19 cellular contexts compared by ENCODE assay signal in the genomic region with DNA sequence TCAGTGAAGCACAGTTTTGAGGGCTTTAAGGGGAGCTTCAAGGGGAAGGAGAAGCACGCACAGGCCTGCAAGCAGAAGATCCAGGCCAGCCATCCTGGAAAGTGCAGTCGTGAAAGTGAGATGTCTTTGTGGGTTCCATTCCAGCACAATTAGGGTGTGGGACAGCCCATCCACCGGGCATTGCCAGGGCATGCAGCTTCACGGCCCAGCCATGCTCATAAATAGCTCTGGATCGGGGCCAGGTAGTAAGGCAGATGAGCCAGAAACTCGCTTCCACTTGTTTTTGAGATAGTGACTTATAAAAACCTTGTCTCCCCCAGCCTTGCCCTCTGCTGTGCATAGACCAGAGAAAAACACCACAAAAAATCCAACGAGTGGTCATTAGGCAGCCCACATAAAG. TPM values are rescaled to one million over a fixed set of nuclear protein-coding genes. Genes with fewer than 3 reads are reported as not detected.
A peak's percentile ranks its signal among the peaks of the same experiment; 100 is the strongest.
DNase-seq lines count a peak whose midpoint lies in the region; ATAC-seq and TF ChIP-seq lines count a peak whose summit lies in the region.
"Had no signal": no experiment of that assay in that cellular context is flagged by ENCODE, and none has a peak within 500 bp of the region (broad histone marks: within the 10 kb centered on the region; RNA-seq: fewer than 3 reads in every experiment).

No MANE protein-coding gene starts in this region.

- POLR2A ChIA-PET in naive thymus-derived CD4-positive, alpha-beta T cell (lab: Charles Lee), result no interaction called here

- intact Hi-C loops in Right ventricle myocardium superior (cut with DNase I), result no loop called here
- intact Hi-C loops in naive thymus-derived CD4-positive, alpha-beta T cell (cut with micrococcal nuclease), result loop anchor here in 1 of 2 donors (2.0 kb wide), 1 partner anchor 67 kb away; no protein-coding TSS in a partner anchor

- H3K27ac Mint-ChIP-seq in naive thymus-derived CD4-positive, alpha-beta T cell, result no peak overlapping the region
- H3K27ac Mint-ChIP-seq: activated CD4-positive, alpha-beta T cell treated with anti-CD3 and anti-CD28 coated beads, Interleukin-2, amount 10 ng/mL, durations not matched to agents 24 days and 14 days; activated naive CD8-positive, alpha-beta T cell; immature natural killer cell; stimulated activated memory B cell treated with anti-CD40 and anti-IgM and Interleukin-4, amounts not matched to agents 10 μg/mL and 1 μg/mL and 100 μg/mL, for 72 hours had no signal

- peaks cover 10 to 62% (median 30%) of the 10 kb centered on the region in 5 donors for H3K36me3 Mint-ChIP-seq in naive thymus-derived CD4-positive, alpha-beta T cell

- TF ChIP-seq CTCF in VCaP (conservative IDR thresholded peaks at IDR 0.05), result no peak
- no peak for TF ChIP-seq CTCF in coronary artery (IDR thresholded peaks at IDR 0.05)

- peaks cover 11% of the 10 kb centered on the region for H3K4me1 ChIP-seq in rectal smooth muscle tissue (ENCODE audit: control insufficient read depth, insufficient read depth, low read length)
- no peaks in the 10 kb centered on the region for H3K4me1 ChIP-seq in naive thymus-derived CD4-positive, alpha-beta T cell (ENCODE audit: control insufficient read depth in 2 of 2, insufficient read depth in 2 of 2, low read length in 2 of 2)

- H3K4me1 Mint-ChIP-seq in naive thymus-derived CD4-positive, alpha-beta T cell, result peaks cover 0 to 6% (median 0%) of the 10 kb centered on the region in 7 donors
- H3K4me1 Mint-ChIP-seq: immature natural killer cell had no signal

- H3K4me3 Mint-ChIP-seq in naive thymus-derived CD4-positive, alpha-beta T cell, result no peak overlapping the region
- H3K4me3 Mint-ChIP-seq: activated CD4-positive, alpha-beta T cell treated with anti-CD3 and anti-CD28 coated beads, Interleukin-2, amount 10 ng/mL, durations not matched to agents 24 days and 14 days; activated naive CD8-positive, alpha-beta T cell; immature natural killer cell; stimulated activated memory B cell treated with anti-CD40 and anti-IgM and Interleukin-4, amounts not matched to agents 10 μg/mL and 1 μg/mL and 100 μg/mL, for 72 hours had no signal

- peaks cover 21% of the 10 kb centered on the region for H3K36me3 ChIP-seq in rectal smooth muscle tissue (ENCODE audit: control insufficient read depth, insufficient read depth, low read length)
- peaks cover 2 to 58% (median 14%) of the 10 kb centered on the region in 3 experiments for H3K36me3 ChIP-seq in naive thymus-derived CD4-positive, alpha-beta T cell (ENCODE audit: control insufficient read depth in 2 of 3, insufficient read depth in 3 of 3, low read length in 3 of 3)

- no peak overlapping the region for H3K4me3 ChIP-seq in rectal smooth muscle tissue (ENCODE audit: low read length)
- no peak overlapping the region for H3K4me3 ChIP-seq in naive thymus-derived CD4-positive, alpha-beta T cell (ENCODE audit: low read length)
- no peak overlapping the region for H3K4me3 ChIP-seq in coronary artery
- H3K4me3 ChIP-seq: gastrocnemius medialis, K562 had no signal

- ATAC-seq in Right ventricle myocardium superior (ENCODE audit: poor library complexity) (peak; percentile 88), GM21367 (IDR thresholded peaks at IDR 0.05; ENCODE audit: unreplicated experiment) (no peak)
- ATAC-seq in naive thymus-derived CD4-positive, alpha-beta T cell, result no peak
- ATAC-seq: K562; stimulated activated memory B cell treated with anti-CD40 and anti-IgM and Interleukin-4, amounts not matched to agents 10 μg/mL and 1 μg/mL and 100 μg/mL, for 72 hours had no signal

- H3K27me3 Mint-ChIP-seq in naive thymus-derived CD4-positive, alpha-beta T cell, result no peaks in the 10 kb centered on the region
- H3K27me3 Mint-ChIP-seq: activated CD4-positive, alpha-beta T cell treated with anti-CD3 and anti-CD28 coated beads, Interleukin-2, amount 10 ng/mL, durations not matched to agents 24 days and 14 days; activated naive CD8-positive, alpha-beta T cell; stimulated activated memory B cell treated with anti-CD40 and anti-IgM and Interleukin-4, amounts not matched to agents 10 μg/mL and 1 μg/mL and 100 μg/mL, for 72 hours had no signal

- no peaks in the 10 kb centered on the region for H3K9me3 Mint-ChIP-seq in naive thymus-derived CD4-positive, alpha-beta T cell
- H3K9me3 Mint-ChIP-seq: activated CD4-positive, alpha-beta T cell treated with anti-CD3 and anti-CD28 coated beads, Interleukin-2, amount 10 ng/mL, durations not matched to agents 24 days and 14 days; immature natural killer cell; stimulated activated memory B cell treated with anti-CD40 and anti-IgM and Interleukin-4, amounts not matched to agents 10 μg/mL and 1 μg/mL and 100 μg/mL, for 72 hours had no signal

- H3K27ac ChIP-seq in VCaP, result peak overlapping the region; percentile 32; the same call in 1 of the 2 replicates
- H3K27ac ChIP-seq in rectal smooth muscle tissue (ENCODE audit: low read depth, low read length), result peak overlapping the region; percentile 77
- H3K27ac ChIP-seq in naive thymus-derived CD4-positive, alpha-beta T cell (ENCODE audit: low read depth, low read length), result no peak overlapping the region
- H3K27ac ChIP-seq in coronary artery, result no peak overlapping the region
- H3K27ac ChIP-seq: neutrophil had no signal

- H3K9ac ChIP-seq in rectal smooth muscle tissue (ENCODE audit: low read length), result no peak overlapping the region

- DNase-seq in Ammon's horn (ENCODE audit: low spot score) (peak; percentile 18), Right ventricle myocardium superior (peak; percentile 50), coronary artery (ENCODE audit: low spot score) (no peak)
- no peak for DNase-seq in activated CD4-positive, alpha-beta T cell treated with anti-CD3 and anti-CD28 coated beads for 48 hours
- no peak for DNase-seq in naive thymus-derived CD4-positive, alpha-beta T cell
- DNase-seq: activated CD4-positive, alpha-beta T cell treated with anti-CD3 and anti-CD28 coated beads, Interleukin-2, amount 10 ng/mL, durations not matched to agents 24 days and 14 days; COR-L47; effector memory CD4-positive, alpha-beta T cell; GDM1; immature natural killer cell; NCI-H1417 treated with DMSO at 0.1 percent for 48 hours had no signal

- CTCF ChIA-PET in naive thymus-derived CD4-positive, alpha-beta T cell (lab: Charles Lee), result interaction anchor here (1.7 kb wide), 1 partner anchor 94 kb away, joined by 6 read pairs; no protein-coding TSS in a partner anchor

- H3K27me3 ChIP-seq in rectal smooth muscle tissue (ENCODE audit: control insufficient read depth, insufficient read depth, low read length), result no peaks in the 10 kb centered on the region
- H3K27me3 ChIP-seq in naive thymus-derived CD4-positive, alpha-beta T cell (ENCODE audit: control insufficient read depth in 2 of 2, insufficient read depth in 2 of 2, low read length in 2 of 2), result no peaks in the 10 kb centered on the region
- H3K27me3 ChIP-seq: gastrocnemius medialis, neutrophil had no signal

- no peaks in the 10 kb centered on the region for H3K9me3 ChIP-seq in naive thymus-derived CD4-positive, alpha-beta T cell (ENCODE audit: control insufficient read depth in 2 of 3, low read length in 3 of 3)
- H3K9me3 ChIP-seq: gastrocnemius medialis, neutrophil had no signal

RNA-seq across cellular contexts. Expression of a gene that starts 21.0 kb away (rescaled TPM):
- total RNA-seq in Right ventricle myocardium superior, result 29.2 TPM
- total RNA-seq in naive thymus-derived CD4-positive, alpha-beta T cell, result 10 to 100 TPM; 24.4 to 57.9 (median 46.9) TPM
- polyA plus RNA-seq in naive thymus-derived CD4-positive, alpha-beta T cell, result 10 to 100 TPM; 58.3 to 62.4 TPM

RNA-seq across cellular contexts. Expression of a gene that starts 26.5 kb away (rescaled TPM):
- total RNA-seq in Right ventricle myocardium superior, result 9.0 TPM
- 100 to 1,000 TPM in 3 of 5 experiments, 10 to 100 TPM in 2; 38.3 to 154 (median 126) TPM for total RNA-seq in naive thymus-derived CD4-positive, alpha-beta T cell
- 10 to 100 TPM; 32.7 to 39.6 TPM for polyA plus RNA-seq in naive thymus-derived CD4-positive, alpha-beta T cell

Comparison
In these comparisons a context has a peak if more than half of its experiments do, and no peak if none do; other contexts are left out.
1. DNase-seq: peak in Ammon's horn (single experiment) and Right ventricle myocardium superior (single experiment); none in activated CD4-positive, alpha-beta T cell treated with anti-CD3 and anti-CD28 coated beads for 48 hours (single experiment), naive thymus-derived CD4-positive, alpha-beta T cell (0 of 9) and coronary artery (single experiment).
2. H3K27ac ChIP-seq: peak in VCaP (single experiment) and rectal smooth muscle tissue (single experiment); none in naive thymus-derived CD4-positive, alpha-beta T cell (single experiment) and coronary artery (0 of 2).